ENCODE assay signal across 36 cellular contexts in the genomic region with DNA sequence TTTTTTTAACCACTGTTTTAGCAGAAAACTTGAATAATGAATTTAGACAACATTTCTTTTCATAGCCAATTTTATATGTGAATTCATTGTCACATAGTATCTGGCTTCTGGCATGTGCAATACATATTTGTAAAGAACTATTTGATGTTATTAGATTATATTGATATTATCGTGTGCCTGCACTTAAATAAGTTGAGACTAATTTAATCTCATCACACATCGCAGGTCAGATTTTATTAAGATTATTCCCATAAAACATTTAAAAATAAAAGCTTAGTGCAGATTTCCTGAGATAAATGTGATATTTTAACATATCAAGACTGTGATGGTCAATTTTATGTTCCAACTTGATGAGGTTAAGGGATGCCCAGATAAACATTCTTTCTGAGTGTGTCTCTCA.
"Had no signal": no experiment of that assay in that cellular context is flagged by ENCODE, and none has a peak within 500 bp of the region (broad histone marks: within the 10 kb centered on the region; RNA-seq: fewer than 3 reads in every experiment).

No MANE protein-coding gene starts in this region.

- H3K27ac Mint-ChIP-seq: activated naive CD4-positive, alpha-beta T cell treated with anti-CD3 and anti-CD28 coated beads for 36 hours; activated naive CD4-positive, alpha-beta T cell treated with anti-CD3 and anti-CD28 coated beads, Interleukin-2, amount 10 ng/mL, durations not matched to agents 7 days and 5 days; activated naive CD4-positive, alpha-beta T cell treated with anti-CD3 and anti-CD28 coated beads, Interleukin-2, amount 50 U/mL, for 24 hours; activated naive CD4-positive, alpha-beta T cell treated with anti-CD3 and anti-CD28 coated beads, Interleukin-2, amount 50 U/mL, for 72 hours; activated naive CD8-positive, alpha-beta T cell; activated naive CD8-positive, alpha-beta T cell treated with anti-CD3 and anti-CD28 coated beads for 36 hours; activated naive CD8-positive, alpha-beta T cell treated with anti-CD3 and anti-CD28 coated beads, Interleukin-2, amount 10 ng/mL, durations not matched to agents 7 days and 5 days; activated naive CD8-positive, alpha-beta T cell treated with anti-CD3 and anti-CD28 coated beads, Interleukin-2, amount 50 U/mL, for 24 hours; activated T-cell treated with anti-CD3 and anti-CD28 coated beads, Interleukin-2, amount 50 U/mL, for 72 hours; activated T-helper 1 cell treated with anti-CD3 and anti-CD28 coated beads, Interleukin-12 subunit alpha, Interleukin-12 subunit beta, Interleukin-2, Interleukin-4 antibody, amounts not matched to agents 30 ng/mL and 10 ng/mL and 1 ng/mL, durations not matched to agents 14 hours and 24 hours and 36 hours; activated T-helper 17 cell treated with anti-CD3 and anti-CD28 coated beads, Interleukin-2, amount 50 U/mL, for 72 hours; activated T-helper 2 cell treated with anti-CD3 and anti-CD28 coated beads, Interferon-gamma antibody, Interleukin-2, Interleukin-4, amounts not matched to agents 10 μg/mL and 5 μg/mL and 100 μg/mL, durations not matched to agents 14 hours and 24 hours and 36 hours; brain had no signal

- ATAC-seq: activated naive CD4-positive, alpha-beta T cell treated with anti-CD3 and anti-CD28 coated beads, Interleukin-2, amount 50 U/mL, for 72 hours; activated naive CD8-positive, alpha-beta T cell treated with anti-CD3 and anti-CD28 coated beads, Interleukin-2, amount 50 U/mL, for 24 hours; activated T-cell treated with anti-CD3 and anti-CD28 coated beads, Interleukin-2, amount 50 U/mL, for 4 hours; activated T-cell treated with anti-CD3 and anti-CD28 coated beads, Interleukin-2, amount 50 U/mL, for 72 hours; activated T-helper 17 cell treated with anti-CD3 and anti-CD28 coated beads, Interleukin-2, amount 50 U/mL, for 72 hours; body of pancreas had no signal

- H3K9me3 Mint-ChIP-seq: brain had no signal

- H3K27me3 Mint-ChIP-seq: activated naive CD4-positive, alpha-beta T cell treated with anti-CD3 and anti-CD28 coated beads, Interleukin-2, amount 10 ng/mL, durations not matched to agents 7 days and 5 days; activated naive CD4-positive, alpha-beta T cell treated with anti-CD3 and anti-CD28 coated beads, Interleukin-2, amount 50 U/mL, for 24 hours; activated naive CD8-positive, alpha-beta T cell; activated naive CD8-positive, alpha-beta T cell treated with anti-CD3 and anti-CD28 coated beads for 36 hours; activated naive CD8-positive, alpha-beta T cell treated with anti-CD3 and anti-CD28 coated beads, Interleukin-2, amount 10 ng/mL, durations not matched to agents 7 days and 5 days; activated naive CD8-positive, alpha-beta T cell treated with anti-CD3 and anti-CD28 coated beads, Interleukin-2, amount 50 U/mL, for 24 hours; activated T-helper 17 cell treated with anti-CD3 and anti-CD28 coated beads, Interleukin-2, amount 50 U/mL, for 72 hours; central memory CD8-positive, alpha-beta T cell had no signal

- H3K27me3 ChIP-seq: adrenal gland, ascending aorta, body of pancreas, brain microvascular endothelial cell, breast epithelium, cardiac muscle cell had no signal

- H3K4me3 ChIP-seq: adrenal gland, ascending aorta, body of pancreas, breast epithelium, cardiac muscle cell had no signal

- H3K36me3 Mint-ChIP-seq: activated naive CD4-positive, alpha-beta T cell treated with anti-CD3 and anti-CD28 coated beads, Interleukin-2, amount 10 ng/mL, durations not matched to agents 7 days and 5 days; activated naive CD4-positive, alpha-beta T cell treated with anti-CD3 and anti-CD28 coated beads, Interleukin-2, amount 50 U/mL, for 24 hours; activated naive CD4-positive, alpha-beta T cell treated with anti-CD3 and anti-CD28 coated beads, Interleukin-2, amount 50 U/mL, for 72 hours; activated naive CD8-positive, alpha-beta T cell; activated naive CD8-positive, alpha-beta T cell treated with anti-CD3 and anti-CD28 coated beads for 36 hours; activated naive CD8-positive, alpha-beta T cell treated with anti-CD3 and anti-CD28 coated beads, Interleukin-2, amount 10 ng/mL, durations not matched to agents 7 days and 5 days; brain had no signal

- DNase-seq: activated effector memory CD4-positive, alpha-beta T cell treated with anti-CD3 and anti-CD28 coated beads, Interleukin-2, amount 50 U/mL, for 16 hours; activated effector memory CD4-positive, alpha-beta T cell treated with Interleukin-2 at 50 U/mL for 16 hours; activated gamma-delta T cell; activated gamma-delta T cell treated with Interleukin-2 at 50 U/mL for 16 hours; activated naive CD4-positive, alpha-beta T cell; activated naive CD4-positive, alpha-beta T cell treated with anti-CD3 and anti-CD28 coated beads for 36 hours; activated naive CD4-positive, alpha-beta T cell treated with anti-CD3 and anti-CD28 coated beads, Interleukin-2, amount 10 ng/mL, durations not matched to agents 7 days and 5 days; activated naive CD4-positive, alpha-beta T cell treated with anti-CD3 and anti-CD28 coated beads, Interleukin-2, amount 50 U/mL, for 16 hours; activated naive CD4-positive, alpha-beta T cell treated with Interleukin-2 at 50 U/mL for 16 hours; activated naive CD8-positive, alpha-beta T cell treated with anti-CD3 and anti-CD28 coated beads for 36 hours; activated naive CD8-positive, alpha-beta T cell treated with anti-CD3 and anti-CD28 coated beads, Interleukin-2, amount 10 ng/mL, durations not matched to agents 7 days and 5 days; activated naive CD8-positive, alpha-beta T cell treated with anti-CD3 and anti-CD28 coated beads, Interleukin-2, amount 50 U/mL, for 24 hours; activated T-cell treated with anti-CD3 and anti-CD28 coated beads, Interleukin-2, amount 50 U/mL, for 4 hours; activated T-cell treated with anti-CD3 and anti-CD28 coated beads, Interleukin-2, amount 50 U/mL, for 48 hours; activated T-cell treated with anti-CD3 and anti-CD28 coated beads, Interleukin-2, amount 50 U/mL, for 72 hours; adrenal gland; amniotic stem cell; amygdala; anterior cingulate cortex; aorta; body of pancreas; brain microvascular endothelial cell; caudate nucleus; central memory CD4-positive, alpha-beta T cell; cerebellar nuclear complex had no signal

- H3K4me1 ChIP-seq: adrenal gland, ascending aorta, body of pancreas, breast epithelium had no signal

- H3K4me1 Mint-ChIP-seq: activated naive CD4-positive, alpha-beta T cell treated with anti-CD3 and anti-CD28 coated beads, Interleukin-2, amount 10 ng/mL, durations not matched to agents 7 days and 5 days; activated naive CD4-positive, alpha-beta T cell treated with anti-CD3 and anti-CD28 coated beads, Interleukin-2, amount 50 U/mL, for 24 hours; activated naive CD8-positive, alpha-beta T cell treated with anti-CD3 and anti-CD28 coated beads for 36 hours; activated naive CD8-positive, alpha-beta T cell treated with anti-CD3 and anti-CD28 coated beads, Interleukin-2, amount 10 ng/mL, durations not matched to agents 7 days and 5 days; activated naive CD8-positive, alpha-beta T cell treated with anti-CD3 and anti-CD28 coated beads, Interleukin-2, amount 50 U/mL, for 24 hours; activated T-helper 17 cell treated with anti-CD3 and anti-CD28 coated beads, Interleukin-2, amount 50 U/mL, for 72 hours; brain; central memory CD8-positive, alpha-beta T cell had no signal

- H3K9me3 ChIP-seq: adrenal gland, ascending aorta, body of pancreas, breast epithelium had no signal

- H3K4me3 Mint-ChIP-seq: activated naive CD4-positive, alpha-beta T cell treated with anti-CD3 and anti-CD28 coated beads for 36 hours; activated naive CD4-positive, alpha-beta T cell treated with anti-CD3 and anti-CD28 coated beads, Interleukin-2, amount 10 ng/mL, durations not matched to agents 7 days and 5 days; activated naive CD4-positive, alpha-beta T cell treated with anti-CD3 and anti-CD28 coated beads, Interleukin-2, amount 50 U/mL, for 24 hours; activated naive CD8-positive, alpha-beta T cell; activated naive CD8-positive, alpha-beta T cell treated with anti-CD3 and anti-CD28 coated beads for 36 hours; activated naive CD8-positive, alpha-beta T cell treated with anti-CD3 and anti-CD28 coated beads, Interleukin-2, amount 10 ng/mL, durations not matched to agents 7 days and 5 days; activated naive CD8-positive, alpha-beta T cell treated with anti-CD3 and anti-CD28 coated beads, Interleukin-2, amount 50 U/mL, for 24 hours; activated T-cell treated with anti-CD3 and anti-CD28 coated beads, Interleukin-2, amount 50 U/mL, for 4 hours; activated T-cell treated with anti-CD3 and anti-CD28 coated beads, Interleukin-2, amount 50 U/mL, for 72 hours; activated T-helper 1 cell treated with anti-CD3 and anti-CD28 coated beads, Interleukin-12 subunit alpha, Interleukin-12 subunit beta, Interleukin-2, Interleukin-4 antibody, amounts not matched to agents 30 ng/mL and 10 ng/mL and 1 ng/mL, durations not matched to agents 14 hours and 24 hours and 36 hours; activated T-helper 17 cell treated with anti-CD3 and anti-CD28 coated beads, Interleukin-2, amount 50 U/mL, for 72 hours; brain; central memory CD8-positive, alpha-beta T cell had no signal

- H3K36me3 ChIP-seq: adrenal gland, ascending aorta, brain microvascular endothelial cell, breast epithelium, cardiac muscle cell had no signal

- H3K27ac ChIP-seq: adrenal gland, ascending aorta, body of pancreas, brain microvascular endothelial cell, breast epithelium, cardiac muscle cell had no signal
